12 cellular contexts compared by ENCODE assay signal in the genomic region with DNA sequence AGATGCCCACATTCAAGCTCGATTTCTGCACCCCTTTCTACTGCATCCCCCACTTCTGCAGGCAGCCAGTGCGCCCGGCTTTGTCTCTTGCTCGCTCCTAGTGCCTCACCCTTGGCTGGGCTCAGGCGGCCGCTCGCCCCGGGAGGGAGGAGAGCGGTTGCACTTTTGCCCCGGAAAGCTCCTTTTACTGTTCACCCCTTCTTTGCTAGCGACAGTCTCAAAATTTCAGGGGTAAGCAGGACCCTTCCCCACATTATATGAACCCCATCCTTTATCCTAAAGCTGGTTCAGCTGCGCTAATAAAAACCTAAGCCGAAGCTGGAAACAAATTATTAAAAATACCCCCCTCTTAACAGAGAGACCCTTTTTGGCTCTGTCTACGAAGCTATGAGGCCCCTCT. TPM values are rescaled to one million over a fixed set of nuclear protein-coding genes. Genes with fewer than 3 reads are reported as not detected.
A peak's percentile ranks its signal among the peaks of the same experiment; 100 is the strongest.
DNase-seq lines count a peak whose midpoint lies in the region; ATAC-seq, FAIRE-seq and TF ChIP-seq lines count a peak whose summit lies in the region.
"Had no signal": no experiment of that assay in that cellular context is flagged by ENCODE, and none has a peak within 500 bp of the region (broad histone marks: within the 10 kb centered on the region; RNA-seq: fewer than 3 reads in every experiment).

No MANE protein-coding gene starts in this region.

- no peak overlapping the region for H3K4ac ChIP-seq in neuronal stem cell (ENCODE audit: low read length)

- CTCF ChIA-PET in activated CD4-positive, alpha-beta T cell treated with anti-CD3 and anti-CD28 coated beads for 36 hours (lab: Charles Lee) = interaction anchor here (0.6 to 6.7 kb wide), 58 partner anchors 9 to 567 kb away, joined by 3 to 74 read pairs (median 5); partner anchors contain the start of genes HOXB8 and HOXB9

- H3K4me2 ChIP-seq in neuronal stem cell (ENCODE audit: insufficient read depth, low read length, poor library complexity, severe bottlenecking) = no peak overlapping the region

- peak overlapping the region; percentile 67 for H3K4me3 Mint-ChIP-seq in activated CD4-positive, alpha-beta T cell treated with anti-CD3 and anti-CD28 coated beads for 36 hours
- H3K4me3 Mint-ChIP-seq in T-helper 17 cell = peak overlapping the region; percentile 88

- H3K36me3 Mint-ChIP-seq in activated CD4-positive, alpha-beta T cell treated with anti-CD3 and anti-CD28 coated beads for 36 hours (ENCODE audit: low read depth) = no peaks in the 10 kb centered on the region
- H3K36me3 Mint-ChIP-seq in T-helper 17 cell (ENCODE audit: low read depth) = peaks cover 5% of the 10 kb centered on the region

- H4K8ac ChIP-seq in neuronal stem cell (ENCODE audit: low read depth, low read length) = no peak overlapping the region

- ATAC-seq in activated CD4-positive, alpha-beta T cell treated with anti-CD3 and anti-CD28 coated beads for 36 hours = no peak
- peak; percentile 28 for ATAC-seq in T-helper 17 cell
- ATAC-seq: K562 had no signal

- no peak overlapping the region for H3K27ac Mint-ChIP-seq in activated CD4-positive, alpha-beta T cell treated with anti-CD3 and anti-CD28 coated beads for 36 hours
- peak overlapping the region; percentile 49 for H3K27ac Mint-ChIP-seq in T-helper 17 cell

- H3K79me1 ChIP-seq in neuronal stem cell (ENCODE audit: low read depth, low read length) = no peaks in the 10 kb centered on the region

- H3K27ac ChIP-seq in small intestine (ENCODE audit: low read depth in 1 of 2, low read length in 1 of 2) = peak overlapping the region; percentile 62 to 90
- no peak overlapping the region for H3K27ac ChIP-seq in neuronal stem cell (replicated peaks; ENCODE audit: low read length)
- H3K27ac ChIP-seq: thyroid gland, VCaP had no signal

- no peak overlapping the region for H2AFZ ChIP-seq in neuronal stem cell (ENCODE audit: low read length)

- POLR2A ChIA-PET in activated CD4-positive, alpha-beta T cell treated with anti-CD3 and anti-CD28 coated beads for 36 hours (lab: Charles Lee) = interaction anchor here (0.9 kb wide), 1 partner anchor 9 kb away, joined by 3 read pairs; no protein-coding TSS in a partner anchor

- H2BK15ac ChIP-seq in neuronal stem cell (ENCODE audit: low read length) = no peak overlapping the region

- H3K27me3 ChIP-seq in small intestine (ENCODE audit: control insufficient read depth in 2 of 2, insufficient read depth in 2 of 2, low read length in 2 of 2) (peaks cover 0 to 11% of the 10 kb centered on the region in 2 donors), neuronal stem cell (ENCODE audit: control insufficient read depth in 3 of 3, insufficient read depth in 3 of 3, low read depth in 1 of 3, low read length in 3 of 3) (peaks cover 63 to 100% (median 100%) of the 10 kb centered on the region in 3 experiments)

- peaks cover 81% of the 10 kb centered on the region for H3K27me3 Mint-ChIP-seq in activated CD4-positive, alpha-beta T cell treated with anti-CD3 and anti-CD28 coated beads for 36 hours
- H3K27me3 Mint-ChIP-seq in T-helper 17 cell = peaks cover 93% of the 10 kb centered on the region

- no peak overlapping the region for H2AK5ac ChIP-seq in neuronal stem cell (ENCODE audit: low read depth, low read length)

- no peak for TF ChIP-seq CTCF in fibroblast of the aortic adventitia (IDR thresholded peaks at IDR 0.05; ENCODE audit: insufficient read depth, low read length)

- DNase-seq in activated CD4-positive, alpha-beta T cell treated with anti-CD3 and anti-CD28 coated beads for 36 hours = peak; percentile 55
- no peak for DNase-seq in activated CD4-positive, alpha-beta T cell treated with anti-CD3 and anti-CD28 coated beads, Interleukin-2, amount 50 U/mL, for 48 hours
- DNase-seq in T-helper 17 cell = no peak
- DNase-seq in fibroblast of the aortic adventitia (ENCODE audit: low read depth) = no peak
- DNase-seq in small intestine = no peak
- no peak for DNase-seq in neuronal stem cell (ENCODE audit: low spot score)
- no peak for DNase-seq in GDM1 (lab: John Stamatoyannopoulos, UW)
- no peak for DNase-seq in anterior cingulate cortex (lab: John Stamatoyannopoulos, UW)
- DNase-seq: thyroid gland had no signal

- H3K23ac ChIP-seq in neuronal stem cell (ENCODE audit: low read depth, low read length, poor library complexity) = no peak overlapping the region

- H2BK12ac ChIP-seq in neuronal stem cell (ENCODE audit: low read length) = no peak overlapping the region

- intact Hi-C loops in activated CD4-positive, alpha-beta T cell treated with anti-CD3 and anti-CD28 coated beads for 36 hours (cut with DNase I, micrococcal nuclease) = loop anchor here (2.0 to 10.0 kb wide), 6 partner anchors 330 to 510 kb away; no protein-coding TSS in a partner anchor

- H4K91ac ChIP-seq in neuronal stem cell (ENCODE audit: low read depth, low read length, poor library complexity) = no peak overlapping the region

- no peak overlapping the region for H3K18ac ChIP-seq in neuronal stem cell (ENCODE audit: low read length)

- H3K9me3 ChIP-seq in T-helper 17 cell (ENCODE audit: control insufficient read depth, low read length, poor library complexity, severe bottlenecking) (no peaks in the 10 kb centered on the region), small intestine (ENCODE audit: control insufficient read depth, low read depth) (no peaks in the 10 kb centered on the region), neuronal stem cell (replicated peaks in 1 of 2; ENCODE audit: control insufficient read depth in 2 of 2, insufficient read depth in 1 of 2, low read depth in 1 of 2, low read length in 2 of 2) (peaks cover 0 to 3% of the 10 kb centered on the region in 2 donors)
- H3K9me3 ChIP-seq: thyroid gland had no signal

- H3K4me1 ChIP-seq in small intestine (ENCODE audit: control insufficient read depth in 2 of 2, insufficient read depth in 1 of 2, low read depth in 1 of 2, low read length in 1 of 2) (no peaks in the 10 kb centered on the region), neuronal stem cell (ENCODE audit: control insufficient read depth in 2 of 2, insufficient read depth in 1 of 2, low read depth in 1 of 2, low read length in 2 of 2) (no peaks in the 10 kb centered on the region)

- no peak overlapping the region for H2BK5ac ChIP-seq in neuronal stem cell (ENCODE audit: low read length)

- no peak overlapping the region for H3K9ac ChIP-seq in neuronal stem cell (ENCODE audit: low read depth, low read length, poor library complexity)

- no peaks in the 10 kb centered on the region for H3K9me3 Mint-ChIP-seq in activated CD4-positive, alpha-beta T cell treated with anti-CD3 and anti-CD28 coated beads for 36 hours (ENCODE audit: low read depth)

- no peak overlapping the region for H3K14ac ChIP-seq in neuronal stem cell (ENCODE audit: low read length)

- 6 to 8% (median 7%) methylated on average over 14 of the region's 14 CpGs for WGBS in small intestine, 3 donors
- WGBS in neuronal stem cell (ENCODE audit: extremely low coverage in 2 of 2, insufficient read length in 2 of 2, insufficient replicate concordance in 1 of 2), 2 donors = no CpG with 5 or more reads among the region's 14 CpGs

- H2BK120ac ChIP-seq in neuronal stem cell (ENCODE audit: low read depth, low read length) = no peak overlapping the region

- H3K4me3 ChIP-seq in fibroblast of the aortic adventitia (ENCODE audit: low read depth, low read length) = peak overlapping the region; percentile 63
- H3K4me3 ChIP-seq in small intestine (ENCODE audit: low read depth in 1 of 2, low read length in 2 of 2) = peak overlapping the region in 1 of 2 donors; percentile 27
- no peak overlapping the region for H3K4me3 ChIP-seq in neuronal stem cell (ENCODE audit: low read length in 2 of 2)
- H3K4me3 ChIP-seq: K562 had no signal

- H3K36me3 ChIP-seq in small intestine (ENCODE audit: control insufficient read depth in 2 of 2, insufficient read depth in 2 of 2, low read length in 2 of 2) = no peaks in the 10 kb centered on the region
- no peaks in the 10 kb centered on the region for H3K36me3 ChIP-seq in neuronal stem cell (replicated peaks in 1 of 2; ENCODE audit: control insufficient read depth in 2 of 2, insufficient read depth in 2 of 2, low read length in 2 of 2)
- H3K36me3 ChIP-seq: thyroid gland had no signal

- no peak for FAIRE-seq in small intestine (lab: Jason Lieb, UNC)
- FAIRE-seq: K562 had no signal

- peaks cover 33% of the 10 kb centered on the region for H3K4me1 Mint-ChIP-seq in activated CD4-positive, alpha-beta T cell treated with anti-CD3 and anti-CD28 coated beads for 36 hours
- H3K4me1 Mint-ChIP-seq in T-helper 17 cell = peaks cover 36% of the 10 kb centered on the region

RNA-seq across cellular contexts. Expression of gene HOXB5, which starts 1.0 kb away (rescaled TPM):
- not detected for total RNA-seq in activated CD4-positive, alpha-beta T cell treated with anti-CD3 and anti-CD28 coated beads for 36 hours
- total RNA-seq in T-helper 17 cell (not detected), fibroblast of the aortic adventitia (ENCODE audit: low replicate concordance) (0.27 and 0.57 TPM in 2 replicates)
- 1 to 10 TPM in 1 of 3 donors, not detected in 2; 5.8 TPM for polyA plus RNA-seq in small intestine
- polyA plus RNA-seq in neuronal stem cell (2013, experiment 1 of 2) = not detected
- polyA plus RNA-seq in neuronal stem cell (2013, experiment 2 of 2) = not detected
- total RNA-seq: chondrocyte had no signal

RNA-seq across cellular contexts. Expression of gene HOXB3, which starts 2.6 kb away (rescaled TPM):
- total RNA-seq in activated CD4-positive, alpha-beta T cell treated with anti-CD3 and anti-CD28 coated beads for 36 hours = 1 to 10 TPM in 1 of 2 experiments, under 1 TPM in 1; 0.47 to 1.2 TPM
- 1 to 10 TPM; 1.7 to 4.6 TPM for total RNA-seq in T-helper 17 cell
- total RNA-seq in fibroblast of the aortic adventitia (ENCODE audit: low replicate concordance) = 9.7 and 14.2 TPM in 2 replicates
- polyA plus RNA-seq in small intestine = 1 to 10 TPM in 2 of 3 donors, not detected in 1; 1.4 to 5.7 TPM
- polyA plus RNA-seq in neuronal stem cell (2013, experiment 1 of 2) = not detected
- not detected for polyA plus RNA-seq in neuronal stem cell (2013, experiment 2 of 2)

RNA-seq across cellular contexts. Expression of gene HOXB6, which starts 12.2 kb away (rescaled TPM):
- not detected for total RNA-seq in activated CD4-positive, alpha-beta T cell treated with anti-CD3 and anti-CD28 coated beads for 36 hours
- total RNA-seq in T-helper 17 cell (not detected), fibroblast of the aortic adventitia (ENCODE audit: low replicate concordance) (0.63 and 13.1 TPM in 2 replicates)
- polyA plus RNA-seq in small intestine = 1 to 10 TPM in 2 of 3 donors, under 1 TPM in 1; 0.45 to 6.9 (median 1.1) TPM
- not detected for polyA plus RNA-seq in neuronal stem cell (2013, experiment 1 of 2)
- polyA plus RNA-seq in neuronal stem cell (2013, experiment 2 of 2) = not detected
- total RNA-seq: chondrocyte had no signal

RNA-seq across cellular contexts. Expression of gene HOXB4, which starts 14.4 kb away (rescaled TPM):
- total RNA-seq in activated CD4-positive, alpha-beta T cell treated with anti-CD3 and anti-CD28 coated beads for 36 hours = 1 to 10 TPM in 1 of 2 experiments, under 1 TPM in 1; 0.66 to 1.1 TPM
- total RNA-seq in T-helper 17 cell (1 to 10 TPM in 1 of 2 donors, under 1 TPM in 1; 0.91 to 1.8 TPM), fibroblast of the aortic adventitia (ENCODE audit: low replicate concordance) (3.8 and 7.0 TPM in 2 replicates)
- polyA plus RNA-seq in small intestine = 1 to 10 TPM in 1 of 3 donors, under 1 TPM in 1, not detected in 1; 0.27 to 3.1 TPM
- not detected for polyA plus RNA-seq in neuronal stem cell (2013, experiment 1 of 2)
- polyA plus RNA-seq in neuronal stem cell (2013, experiment 2 of 2) = not detected
- total RNA-seq: chondrocyte had no signal

RNA-seq across cellular contexts. Expression of gene HOXB7, which starts 18.2 kb away (rescaled TPM):
- under 1 TPM; 0.25 to 0.30 TPM for total RNA-seq in activated CD4-positive, alpha-beta T cell treated with anti-CD3 and anti-CD28 coated beads for 36 hours
- total RNA-seq in T-helper 17 cell (under 1 TPM in 1 of 2 donors, not detected in 1; 0.82 TPM), fibroblast of the aortic adventitia (ENCODE audit: low replicate concordance) (0.18 and 4.7 TPM in 2 replicates)
- polyA plus RNA-seq in small intestine = 1 to 10 TPM in 2 of 3 donors, not detected in 1; 4.3 to 4.9 TPM
- polyA plus RNA-seq in neuronal stem cell (2013, experiment 1 of 2) = not detected
- not detected for polyA plus RNA-seq in neuronal stem cell (2013, experiment 2 of 2)
- total RNA-seq: chondrocyte had no signal
